Comparison of ENCODE assay signal across 3 cellular contexts in the genomic region with DNA sequence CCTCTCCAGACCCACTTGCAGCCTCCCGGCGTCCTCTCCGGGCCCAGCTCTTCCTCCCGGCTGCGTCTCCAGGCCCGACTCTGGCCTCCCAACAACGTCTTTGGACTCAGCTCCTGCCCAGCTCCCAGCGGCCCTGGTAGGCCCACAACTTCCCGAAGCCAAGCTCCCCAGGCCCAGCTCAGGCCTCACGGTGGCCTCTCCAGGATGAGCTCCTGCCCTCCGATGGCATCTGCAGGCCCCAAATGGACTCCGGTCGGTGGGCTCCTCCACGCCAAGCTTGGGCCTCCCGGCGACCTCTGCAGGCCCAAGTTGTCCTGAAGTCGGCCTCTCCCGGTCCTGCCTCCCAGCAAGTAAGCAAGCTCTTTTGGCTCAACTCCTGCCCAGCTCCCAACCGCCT. TPM values are rescaled to one million over a fixed set of nuclear protein-coding genes. Genes with fewer than 3 reads are reported as not detected.
"Had no signal": no experiment of that assay in that cellular context is flagged by ENCODE, and none has a peak within 500 bp of the region (broad histone marks: within the 10 kb centered on the region; RNA-seq: fewer than 3 reads in every experiment).

No MANE protein-coding gene starts in this region.

RNA-seq across cellular contexts. Expression of a gene that starts 34.5 kb away (rescaled TPM):
- total RNA-seq: GM23248, H4, HFFc6 had no signal
- polyA plus RNA-seq: GM23248 had no signal
